In the genomic region with DNA sequence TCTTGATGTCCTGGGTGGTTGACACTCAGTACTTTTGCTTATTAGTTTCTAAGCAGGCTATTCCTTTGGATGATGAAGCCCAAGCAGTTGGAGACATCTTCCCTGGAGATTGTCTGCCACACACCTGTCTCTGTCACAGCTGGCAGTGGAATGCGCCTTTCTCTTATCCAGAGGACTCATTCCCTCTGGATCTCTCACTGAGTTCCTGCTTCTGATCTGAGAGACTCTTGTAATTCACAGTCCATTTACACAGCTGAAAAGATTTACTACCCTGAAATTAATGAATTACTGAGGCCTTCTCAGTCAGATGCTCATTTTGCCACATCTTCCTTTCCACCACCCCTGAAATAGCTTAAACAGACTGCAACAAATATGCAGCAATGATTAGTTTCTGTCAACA, we compare ENCODE assay signal across 21 cellular contexts. TPM values are rescaled to one million over a fixed set of nuclear protein-coding genes. Genes with fewer than 3 reads are reported as not detected.
A peak's percentile ranks its signal among the peaks of the same experiment; 100 is the strongest.
DNase-seq lines count a peak whose midpoint lies in the region; TF ChIP-seq lines count a peak whose summit lies in the region.
"Had no signal": no experiment of that assay in that cellular context is flagged by ENCODE, and none has a peak within 500 bp of the region (broad histone marks: within the 10 kb centered on the region; RNA-seq: fewer than 3 reads in every experiment).

No MANE protein-coding gene starts in this region.

- peak overlapping the region; percentile 35 for H3K4me2 ChIP-seq in Karpas-422 (ENCODE audit: low read depth, low read length, poor library complexity, severe bottlenecking)
- H3K4me2 ChIP-seq: A549, BLaER1 had no signal

- H3K27ac ChIP-seq in Karpas-422 (ENCODE audit: low read length) (peak overlapping the region; percentile 98), VCaP (peak overlapping the region; percentile 91), adrenal gland (no peak overlapping the region)
- H3K27ac ChIP-seq: A549, BLaER1 had no signal

- TF ChIP-seq CTCF in VCaP (conservative IDR thresholded peaks at IDR 0.05) (no peak), nephron (IDR thresholded peaks at IDR 0.05; ENCODE audit: unreplicated experiment in 3 of 3) (no peak), adrenal gland (IDR thresholded peaks at IDR 0.05) (no peak)

- H3K79me2 ChIP-seq in Karpas-422 (ENCODE audit: low read length): no peaks in the 10 kb centered on the region

- H3K27me3 ChIP-seq in Karpas-422 (ENCODE audit: low read length) (no peaks in the 10 kb centered on the region), MG63 (no peaks in the 10 kb centered on the region), adrenal gland (no peaks in the 10 kb centered on the region)
- H3K27me3 ChIP-seq: BLaER1 had no signal

- H3K4me3 Mint-ChIP-seq in nephron: no peak overlapping the region
- H3K4me3 Mint-ChIP-seq: CD4-positive, alpha-beta memory T cell had no signal

- H3K36me3 Mint-ChIP-seq in nephron (ENCODE audit: low read depth): no peaks in the 10 kb centered on the region
- H3K36me3 Mint-ChIP-seq: CD4-positive, alpha-beta memory T cell had no signal

- 77 to 100% (median 91%) methylated on average over 1 of the region's 1 CpG for WGBS in adrenal gland, 4 donors

- no peaks in the 10 kb centered on the region for H3K36me3 ChIP-seq in Karpas-422 (ENCODE audit: insufficient read depth, low read length)
- H3K36me3 ChIP-seq in MG63: no peaks in the 10 kb centered on the region
- no peaks in the 10 kb centered on the region for H3K36me3 ChIP-seq in adrenal gland (replicated peaks in 1 of 2)
- H3K36me3 ChIP-seq: BLaER1 had no signal

- no peaks in the 10 kb centered on the region for H3K9me2 ChIP-seq in Karpas-422 (replicated peaks; ENCODE audit: insufficient read depth, low read length)

- H3K4me1 ChIP-seq in Karpas-422 (ENCODE audit: low read length): peaks cover 83% of the 10 kb centered on the region
- no peaks in the 10 kb centered on the region for H3K4me1 ChIP-seq in adrenal gland (replicated peaks in 1 of 2)

- 0 out of 2 replicates have a peak overlapping the region, but pooled peaks have one; percentile 33 for H2AFZ ChIP-seq in Karpas-422 (ENCODE audit: low read length)

- DNase-seq in DMS53 (lab: John Stamatoyannopoulos, UW): peak; percentile 35
- no peak for DNase-seq in Karpas-422
- no peak for DNase-seq in RKO (ENCODE audit: low spot score)
- DNase-seq in MG63: no peak
- no peak for DNase-seq in adrenal gland
- DNase-seq: Calu3; CD4-positive, alpha-beta memory T cell; H7; NCI-H1105; NCI-H1694 treated with DMSO at 0.1 percent for 48 hours; NCI-H2107; NCI-H226; NCI-H526 treated with DMSO at 0.1 percent for 48 hours; RPMI8226; SHP77 treated with DMSO at 0.1 percent for 48 hours; T-helper 1 cell had no signal

- peaks cover 3% of the 10 kb centered on the region for H3K27me3 Mint-ChIP-seq in nephron (ENCODE audit: low read depth)
- H3K27me3 Mint-ChIP-seq: CD4-positive, alpha-beta memory T cell had no signal

- H3K4me3 ChIP-seq in Karpas-422 (ENCODE audit: low read length) (no peak overlapping the region), MG63 (no peak overlapping the region), adrenal gland (no peak overlapping the region)
- H3K4me3 ChIP-seq: A549, BLaER1 had no signal

- intact Hi-C loops in adrenal gland (cut with DNase I): no loop called here

- no peak for TF ChIP-seq POLR2A in adrenal gland (IDR thresholded peaks at IDR 0.05)

- peak overlapping the region; percentile 66 to 90 (median 73) for H3K27ac Mint-ChIP-seq in nephron
- H3K27ac Mint-ChIP-seq: CD4-positive, alpha-beta memory T cell had no signal

- H3K4me1 Mint-ChIP-seq in nephron: peaks cover 17% of the 10 kb centered on the region
- H3K4me1 Mint-ChIP-seq: CD4-positive, alpha-beta memory T cell had no signal

- H3K9me3 ChIP-seq in Karpas-422 (ENCODE audit: low read length) (no peaks in the 10 kb centered on the region), MG63 (0 out of 2 replicates have a peak, but pooled peaks cover 4% of the 10 kb centered on the region), adrenal gland (replicated peaks in 1 of 3) (no peaks in the 10 kb centered on the region)
- H3K9me3 ChIP-seq: A549, BLaER1 had no signal

- peak overlapping the region; percentile 34 for H3K9ac ChIP-seq in Karpas-422 (ENCODE audit: low read length)
- H3K9ac ChIP-seq: BLaER1 had no signal

- no peaks in the 10 kb centered on the region for H3K9me3 Mint-ChIP-seq in nephron
- H3K9me3 Mint-ChIP-seq: CD4-positive, alpha-beta memory T cell had no signal

- H4K20me1 ChIP-seq in Karpas-422 (ENCODE audit: insufficient read depth, low read depth, low read length): no peaks in the 10 kb centered on the region
- H4K20me1 ChIP-seq: BLaER1 had no signal

RNA-seq across cellular contexts. Expression of gene TAL2, which starts 15.9 kb away (rescaled TPM):
- 4.1 and 18.4 TPM in 2 replicates for total RNA-seq in Karpas-422 (2014; rRNA removed; shearing (Covaris generic); ENCODE audit: low replicate concordance)
- not detected in 2 replicates for total RNA-seq in MG63 (2014; rRNA removed; shearing (Covaris generic); ENCODE audit: low replicate concordance)
- not detected for total RNA-seq in adrenal gland
- 1 to 10 TPM in 1 of 3 donors, not detected in 2; 1.7 TPM for polyA plus RNA-seq in adrenal gland
- total RNA-seq: Calu3; CD4-positive, alpha-beta memory T cell; H7; LHCN-M2 had no signal
- polyA plus RNA-seq: CD4-positive, alpha-beta memory T cell had no signal

RNA-seq across cellular contexts. Expression of gene TMEM38B, which starts 16.2 kb away (rescaled TPM):
- total RNA-seq in Karpas-422 (2014; rRNA removed; shearing (Covaris generic); ENCODE audit: low replicate concordance): 134 and 164 TPM in 2 replicates
- total RNA-seq in MG63 (2014; rRNA removed; shearing (Covaris generic); ENCODE audit: low replicate concordance): 6.8 and 10.8 TPM in 2 replicates
- total RNA-seq in adrenal gland: 10 to 100 TPM; 17.9 to 86.0 (median 23.1) TPM
- polyA plus RNA-seq in adrenal gland: 10 to 100 TPM in 1 of 3 donors, 1 to 10 TPM in 2; 2.4 to 22.6 (median 3.4) TPM

Comparison
In these comparisons a context has a peak if more than half of its experiments do, and no peak if none do; other contexts are left out.
1. H3K27ac ChIP-seq: peak in Karpas-422 (single experiment) and VCaP (single experiment); none in adrenal gland (0 of 5).